8 cellular contexts compared by ENCODE assay signal in the genomic region with DNA sequence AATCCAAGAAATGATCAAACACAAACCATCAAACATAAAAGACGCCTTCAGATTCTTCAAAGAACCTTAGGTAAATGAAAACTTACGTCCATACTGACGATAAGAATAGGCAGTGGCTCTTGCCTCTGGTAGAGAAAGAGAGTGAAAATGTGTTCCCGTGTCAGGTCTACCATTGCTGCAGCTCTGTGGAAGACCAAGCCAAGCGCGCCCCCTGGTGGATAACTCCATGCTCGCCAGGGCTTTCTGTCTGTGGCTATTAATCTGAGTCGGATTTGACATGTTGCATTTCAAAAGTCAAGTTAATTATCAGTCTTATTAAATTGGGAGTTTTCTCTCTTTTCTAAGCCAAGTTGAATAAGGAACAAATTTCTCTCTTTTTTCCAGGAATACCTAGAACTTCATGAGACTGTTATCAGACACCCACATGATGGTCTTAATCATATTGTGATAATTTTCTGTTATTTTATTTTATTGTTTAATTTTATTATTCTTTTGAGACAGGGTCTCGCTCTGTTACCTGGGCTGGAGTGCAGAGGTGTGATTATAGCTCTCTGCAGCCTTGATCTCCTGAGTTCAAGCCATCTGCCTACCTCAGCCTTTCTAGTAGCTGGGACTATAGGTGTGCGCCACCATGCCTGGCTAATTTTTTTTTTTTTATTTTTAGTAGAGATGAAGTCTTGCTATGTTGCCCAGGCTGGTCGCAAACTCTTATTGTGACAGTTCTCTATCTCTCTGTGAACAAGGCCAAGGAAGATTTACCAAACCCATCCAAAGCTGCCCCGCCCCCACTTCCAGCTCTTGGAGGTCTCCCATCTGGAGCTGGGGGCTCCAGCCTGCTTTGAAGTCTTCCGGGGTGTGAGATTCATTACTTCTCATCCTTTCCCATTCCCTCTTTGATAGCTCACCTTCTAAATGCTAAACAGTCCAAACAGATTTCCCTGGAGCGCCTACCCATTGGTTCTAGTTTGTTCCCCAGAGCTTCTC. TPM values are rescaled to one million over a fixed set of nuclear protein-coding genes. Genes with fewer than 3 reads are reported as not detected.
DNase-seq lines count a peak whose midpoint lies in the region; ATAC-seq and TF ChIP-seq lines count a peak whose summit lies in the region.

No MANE protein-coding gene starts in this region.

- intact Hi-C loops in spleen (cut with DNase I; ENCODE audit: low total_unique reads): loop anchor here (5.0 kb wide), 1 partner anchor 105 kb away; no protein-coding TSS in a partner anchor

- H3K9me3 ChIP-seq in WERI-Rb-1 (ENCODE audit: severe bottlenecking) (no peaks in the 10 kb centered on the region), spleen (no peaks in the 10 kb centered on the region)

- TF ChIP-seq CTCF in WERI-Rb-1 (IDR thresholded peaks at IDR 0.05; ENCODE audit: low read depth, low read length) (peak; percentile 79), spleen (IDR thresholded peaks at IDR 0.05 in 8 of 11, conservative IDR thresholded peaks at IDR 0.05 in 3 of 11) (peak; percentile 91 to 98 (median 95))

- no peak overlapping the region for H3K4me3 ChIP-seq in WERI-Rb-1 (ENCODE audit: low read depth, low read length)
- H3K4me3 ChIP-seq in spleen: no peak overlapping the region

- peak; percentile 56 for ATAC-seq in HG03039 (IDR thresholded peaks at IDR 0.05; ENCODE audit: unreplicated experiment)
- ATAC-seq in GM18907 (IDR thresholded peaks at IDR 0.05; ENCODE audit: unreplicated experiment): no peak

- no peaks in the 10 kb centered on the region for H3K36me3 ChIP-seq in WERI-Rb-1
- H3K36me3 ChIP-seq in spleen: no peaks in the 10 kb centered on the region

- peaks cover 0 to 12% (median 3%) of the 10 kb centered on the region in 6 donors for H3K4me1 ChIP-seq in spleen

- no peak for TF ChIP-seq POLR2A in spleen (IDR thresholded peaks at IDR 0.05)

- in situ Hi-C loops in T47D (cut with HindIII; ENCODE audit: low pct_unique_long_range_greater_than_20kb, low sequenced_read_pairs): no loop called here

- peak; percentile 75 for DNase-seq in GDM1 (lab: John Stamatoyannopoulos, UW)
- peak; percentile 52 for DNase-seq in NCI-H226
- peak; percentile 87 for DNase-seq in WERI-Rb-1
- peak; percentile 36 to 81 for DNase-seq in T47D (ENCODE audit: low read depth in 1 of 2, low spot score in 1 of 2)
- peak; percentile 83 for DNase-seq in iPS-NIHi11 (ENCODE audit: low spot score)
- peak; percentile 98 for DNase-seq in spleen

- H3K27ac ChIP-seq in WERI-Rb-1 (no peak overlapping the region), spleen (no peak overlapping the region)

- no peaks in the 10 kb centered on the region for H3K27me3 ChIP-seq in WERI-Rb-1 (ENCODE audit: insufficient read depth, low read depth, severe bottlenecking)
- no peaks in the 10 kb centered on the region for H3K27me3 ChIP-seq in spleen (replicated peaks in 1 of 7)

- 29 to 33% (median 29%) methylated on average over 14 of the region's 14 CpGs for WGBS in spleen, 5 donors

RNA-seq across cellular contexts. Expression of gene ZAP70, which starts 15.8 kb away (rescaled TPM):
- 10 to 100 TPM; 49.9 to 96.1 (median 81.3) TPM for total RNA-seq in spleen
- polyA plus RNA-seq in spleen: 10 to 100 TPM; 35.2 to 50.4 (median 49.2) TPM

RNA-seq across cellular contexts. Expression of gene C2orf92, which starts 28.0 kb away (rescaled TPM):
- 10 to 100 TPM in 5 of 7 donors, 1 to 10 TPM in 2; 9.2 to 33.6 (median 21.6) TPM for total RNA-seq in spleen
- 10 to 100 TPM in 2 of 3 donors, 1 to 10 TPM in 1; 5.7 to 24.7 (median 21.2) TPM for polyA plus RNA-seq in spleen

RNA-seq across cellular contexts. Expression of gene ACTR1B, which starts 33.7 kb away (rescaled TPM):
- 100 to 1,000 TPM in 1 of 7 donors, 10 to 100 TPM in 6; 70.8 to 101 (median 78.0) TPM for total RNA-seq in spleen
- 10 to 100 TPM; 59.7 to 90.2 (median 63.4) TPM for polyA plus RNA-seq in spleen

RNA-seq across cellular contexts. Expression of gene COX5B, which starts 51.7 kb away (rescaled TPM):
- 100 to 1,000 TPM; 138 to 284 (median 167) TPM for total RNA-seq in spleen
- polyA plus RNA-seq in spleen: 100 to 1,000 TPM; 291 to 341 (median 300) TPM
